6 cellular contexts compared by ENCODE assay signal in the genomic region with DNA sequence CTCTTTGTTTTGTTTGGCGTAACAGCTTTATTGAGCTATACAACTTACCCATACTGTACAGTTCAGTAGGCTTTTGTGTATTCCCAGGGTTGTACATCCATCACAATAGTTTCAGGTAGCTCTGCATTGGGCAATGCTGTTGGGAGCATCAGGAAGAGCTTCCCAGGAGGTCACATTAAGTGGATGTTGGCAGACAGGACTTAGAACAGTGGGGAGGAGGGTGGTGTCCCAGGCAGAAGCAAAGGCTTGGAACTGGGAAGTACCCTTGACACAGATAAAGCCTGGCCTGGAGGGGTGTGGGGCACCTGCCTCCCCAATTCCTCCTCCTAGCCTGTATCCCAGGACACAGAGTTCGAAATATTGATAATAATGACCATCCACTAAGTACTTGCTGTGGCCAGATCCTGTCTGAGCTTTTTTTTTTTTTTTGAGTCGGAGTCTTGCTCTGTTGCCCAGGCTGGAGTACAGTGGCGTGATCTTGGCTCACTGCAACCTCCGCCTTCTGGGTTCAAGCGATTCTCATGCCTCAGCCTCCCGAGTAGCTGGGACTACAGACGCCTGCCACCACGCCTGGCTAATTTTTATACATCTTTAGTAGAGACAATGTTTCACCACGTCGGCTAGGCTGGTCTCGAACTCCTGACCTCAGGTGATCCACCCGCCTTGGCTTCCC. TPM values are rescaled to one million over a fixed set of nuclear protein-coding genes. Genes with fewer than 3 reads are reported as not detected.
DNase-seq lines count a peak whose midpoint lies in the region; ATAC-seq, FAIRE-seq and TF ChIP-seq lines count a peak whose summit lies in the region.
"Not testable (repeated sequence)": the region's sequence is repeated elsewhere in the genome, so short reads cannot be mapped to it uniquely, and the experiment has no call there.

No MANE protein-coding gene starts in this region.

- not testable (repeated sequence) for H3K9ac ChIP-seq in GM12878 (ENCODE audit: control insufficient read depth, insufficient read depth, low read length)

- FAIRE-seq in GM12878 (lab: Jason Lieb, UNC), result not testable (repeated sequence)

- not testable (repeated sequence) for TF ChIP-seq EP300 in GM12878 (IDR thresholded peaks at IDR 0.05; ENCODE audit: borderline replicate concordance in 1 of 2, control insufficient read depth in 1 of 2, low read depth in 2 of 2, low read length in 2 of 2)

- not testable (repeated sequence) for H3K27me3 Mint-ChIP-seq in T-helper 17 cell, progenitor cell of endocrine pancreas

- not testable (repeated sequence) for BruUV-seq in GM12878 (replicated peaks; lab: Mats Ljungman, UMichigan)

- H3K27me3 ChIP-seq in GM12878 (replicated peaks in 1 of 2; ENCODE audit: control insufficient read depth in 2 of 2, insufficient read depth in 2 of 2, low read length in 1 of 2), result not testable (repeated sequence)

- peak; percentile 23 for DNase-seq in DMS 273 (lab: John Stamatoyannopoulos, UW; ENCODE audit: unreplicated experiment)
- peak; percentile 0 for DNase-seq in NCI-H2029 treated with DMSO at 0.1 percent for 48 hours (lab: John Stamatoyannopoulos, UW)
- not testable (repeated sequence) for DNase-seq in T-helper 17 cell; GM12878 (ENCODE audit: low read depth, low spot score); left ventricle myocardium superior; progenitor cell of endocrine pancreas (ENCODE audit: low spot score, unreplicated experiment)

- H3K4me3 ChIP-seq in GM12878, result peak overlapping the region; percentile 99; the same call in 1 of the 2 replicates

- not testable (repeated sequence) for H3K9me3 ChIP-seq in T-helper 17 cell (ENCODE audit: control insufficient read depth, low read length, poor library complexity, severe bottlenecking); GM12878 (replicated peaks; ENCODE audit: control insufficient read depth, insufficient read depth, low read length)

- not testable (repeated sequence) for TF ChIP-seq CTCF in GM12878 (IDR thresholded peaks at IDR 0.05 in 2 of 3, conservative IDR thresholded peaks at IDR 0.05 in 1 of 3; ENCODE audit: control insufficient read depth in 2 of 3, extremely low read depth in 1 of 3, insufficient read depth in 1 of 3, low read depth in 3 of 3, low read length in 3 of 3); progenitor cell of endocrine pancreas (IDR thresholded peaks at IDR 0.05; ENCODE audit: unreplicated experiment)

- SMC1A ChIA-PET in GM12878 (lab: Charles Lee; ENCODE audit: uncharacterized antibody, unreplicated experiment), result interaction anchor here (1.6 kb wide), 1 partner anchor 29 kb away, joined by 5 read pairs; no protein-coding TSS in a partner anchor

- POLR2A ChIA-PET in GM12878 (lab: Charles Lee), result interaction anchor here (1.5 to 2.4 kb wide), 2 partner anchors 8 to 115 kb away, joined by 5 to 6 read pairs; a partner anchor contains a TSS

- H3K79me2 ChIP-seq in GM12878 (ENCODE audit: control insufficient read depth, insufficient read depth, low read length), result not testable (repeated sequence)

- 93% methylated on average over 13 of the region's 13 CpGs for WGBS in GM12878 (ENCODE audit: insufficient coverage, insufficient replicate concordance, low lambda C conversion rate, missing lambda C conversion rate)

- intact Hi-C loops in GM12878 (cut with micrococcal nuclease; ENCODE audit: unreplicated experiment); left ventricle myocardium superior (cut with micrococcal nuclease): not testable (repeated sequence)

- TF ChIP-seq RAD21 in GM12878 (IDR thresholded peaks at IDR 0.05; ENCODE audit: insufficient read depth, low read depth, low read length), result not testable (repeated sequence)

- H3K27ac ChIP-seq in GM12878 (ENCODE audit: control insufficient read depth, insufficient read depth), result not testable (repeated sequence)

- peak overlapping the region; percentile 87 for H3K4me3 Mint-ChIP-seq in T-helper 17 cell
- H3K4me3 Mint-ChIP-seq in progenitor cell of endocrine pancreas (ENCODE audit: low read depth), result peak overlapping the region; percentile 73

- RAD21 ChIA-PET in GM12878 (lab: Charles Lee; ENCODE audit: unreplicated experiment), result not testable (repeated sequence)

- in situ Hi-C loops in GM12878 (cut with MboI), result not testable (repeated sequence)

- not testable (repeated sequence) for ATAC-seq in T-helper 17 cell, GM12878
- peak; percentile 6 for ATAC-seq in left ventricle myocardium superior

- peaks cover 16% of the 10 kb centered on the region for H3K4me1 Mint-ChIP-seq in T-helper 17 cell
- not testable (repeated sequence) for H3K4me1 Mint-ChIP-seq in progenitor cell of endocrine pancreas (ENCODE audit: low read depth)

- H3K36me3 ChIP-seq in GM12878 (ENCODE audit: control insufficient read depth in 2 of 2, insufficient read depth in 2 of 2, low read length in 1 of 2), result peaks cover 0 to 11% of the 10 kb centered on the region in 2 experiments; a peak in 2 of 4 replicates

- not testable (repeated sequence) for H3K9me3 Mint-ChIP-seq in progenitor cell of endocrine pancreas (ENCODE audit: low read depth)

- peak overlapping the region; percentile 72 for H3K4me2 ChIP-seq in GM12878 (ENCODE audit: control insufficient read depth, insufficient read depth)

- not testable (repeated sequence) for H2AFZ ChIP-seq in GM12878 (ENCODE audit: control insufficient read depth, low read depth, low read length)

- H4K20me1 ChIP-seq in GM12878 (ENCODE audit: control insufficient read depth, insufficient read depth), result not testable (repeated sequence)

- TF ChIP-seq POLR2A in GM12878 (IDR thresholded peaks at IDR 0.05; ENCODE audit: low read depth, low read length), result not testable (repeated sequence)

- H3K36me3 Mint-ChIP-seq in T-helper 17 cell (ENCODE audit: low read depth), result not testable (repeated sequence)
- H3K36me3 Mint-ChIP-seq in progenitor cell of endocrine pancreas (ENCODE audit: insufficient read depth), result peaks cover 11% of the 10 kb centered on the region

- not testable (repeated sequence) for H3K27ac Mint-ChIP-seq in T-helper 17 cell, progenitor cell of endocrine pancreas

- CTCF ChIA-PET in GM12878 (lab: Yijun Ruan, JAX), result interaction anchor here (0.8 to 1.2 kb wide), 4 partner anchors 26 to 87 kb away, joined by 3 to 4 read pairs (median 3); no protein-coding TSS in a partner anchor

- not testable (repeated sequence) for H3K4me1 ChIP-seq in GM12878 (ENCODE audit: control insufficient read depth, insufficient read depth, low read length)

RNA-seq across cellular contexts. Expression of a gene that starts 1.3 kb away (rescaled TPM):
- total RNA-seq in T-helper 17 cell (10 to 100 TPM; 71.0 to 87.9 TPM), GM12878 (2014; rRNA removed) (184 and 194 TPM in 2 replicates), GM12878 (2014; rRNA removed; fragmentation: Illumina TruSeq; extraction: Trizol) (24.1 and 32.2 TPM in 2 replicates), GM12878 (2021) (96.5 and 102 TPM in 2 replicates), left ventricle myocardium superior (41.7 TPM), progenitor cell of endocrine pancreas (57.3 and 62.5 TPM in 2 replicates)
- total RNA-seq in GM12878 (2013; cell fraction: nucleolus; rRNA removed), result 10.9 and 11.9 TPM in 2 replicates
- polyA plus RNA-seq in GM12878 (2011; ENCODE audit: low read depth), result 23.4 TPM
- polyA plus RNA-seq in GM12878 (2011; rRNA removed) (13.2 and 36.5 TPM in 2 replicates), GM12878 (2014; fragmentation: Illumina TruSeq; extraction: Trizol) (2.9 and 11.3 TPM in 2 replicates), GM12878 (2014; fragmentation: Nextera tagmentation; extraction: Ambion mirVana) (10 to 100 TPM in 1 of 2 experiments, 1 to 10 TPM in 1; 3.8 to 13.5 TPM), GM12878 (2014; rRNA removed) (155 and 163 TPM in 2 replicates), GM12878 (2016; fragmentation: Nextera tagmentation; extraction: Ambion mirVana) (100 to 1,000 TPM in 1 of 2 experiments, 10 to 100 TPM in 1; 95.9 to 115 TPM)
- 104 and 158 TPM in 2 replicates for polyA plus RNA-seq in GM12878 (2011; cell fraction: cytosol; rRNA removed)
- polyA plus RNA-seq in GM12878 (2011; cell fraction: nucleus; rRNA removed), result 60.6 and 65.1 TPM in 2 replicates
- polyA plus RNA-seq in GM12878 (2012), result 89.0 and 104 TPM in 2 replicates
- polyA minus RNA-seq in GM12878 (2011; rRNA and poly(A)+ RNA removed), result 5.5 and 32.3 TPM in 2 replicates
- polyA minus RNA-seq in GM12878 (2011; cell fraction: cytosol; rRNA and poly(A)+ RNA removed), result 34.6 and 49.3 TPM in 2 replicates
- polyA minus RNA-seq in GM12878 (2011; cell fraction: nucleus; rRNA and poly(A)+ RNA removed), result 11.5 and 15.9 TPM in 2 replicates

RNA-seq across cellular contexts. Expression of a gene that starts 12.1 kb away (rescaled TPM):
- total RNA-seq in T-helper 17 cell (1 to 10 TPM in 1 of 2 donors, not detected in 1; 9.3 TPM), GM12878 (2014; rRNA removed) (not detected in 2 replicates), GM12878 (2014; rRNA removed; fragmentation: Illumina TruSeq; extraction: Trizol) (not detected in 2 replicates), GM12878 (2021) (not detected in 2 replicates), left ventricle myocardium superior (0.32 TPM), progenitor cell of endocrine pancreas (not detected in 2 replicates)
- total RNA-seq in GM12878 (2013; cell fraction: nucleolus; rRNA removed), result not detected in 2 replicates
- polyA plus RNA-seq in GM12878 (2011; ENCODE audit: low read depth), result not detected
- polyA plus RNA-seq in GM12878 (2011; rRNA removed) (not detected in 2 replicates), GM12878 (2014; fragmentation: Illumina TruSeq; extraction: Trizol) (not detected in 2 replicates), GM12878 (2014; fragmentation: Nextera tagmentation; extraction: Ambion mirVana) (not detected), GM12878 (2014; rRNA removed) (not detected in 2 replicates), GM12878 (2016; fragmentation: Nextera tagmentation; extraction: Ambion mirVana) (not detected)
- not detected in 2 replicates for polyA plus RNA-seq in GM12878 (2011; cell fraction: cytosol; rRNA removed)
- not detected in 2 replicates for polyA plus RNA-seq in GM12878 (2011; cell fraction: nucleus; rRNA removed)
- polyA plus RNA-seq in GM12878 (2012), result not detected in 2 replicates
- polyA minus RNA-seq in GM12878 (2011; rRNA and poly(A)+ RNA removed), result not detected in 2 replicates
- polyA minus RNA-seq in GM12878 (2011; cell fraction: cytosol; rRNA and poly(A)+ RNA removed), result not detected in 2 replicates
- polyA minus RNA-seq in GM12878 (2011; cell fraction: nucleus; rRNA and poly(A)+ RNA removed), result not detected in 2 replicates

RNA-seq across cellular contexts. Expression of a gene that starts 30.0 kb away (rescaled TPM):
- total RNA-seq in T-helper 17 cell, result 100 to 1,000 TPM; 128 to 134 TPM
- total RNA-seq in GM12878 (2013; cell fraction: nucleolus; rRNA removed), result 64.3 and 68.7 TPM in 2 replicates
- total RNA-seq in GM12878 (2014; rRNA removed), result 24.1 and 27.6 TPM in 2 replicates
- total RNA-seq in GM12878 (2014; rRNA removed; fragmentation: Illumina TruSeq; extraction: Trizol), result 13.9 and 16.3 TPM in 2 replicates
- total RNA-seq in GM12878 (2021), result 90.3 and 91.6 TPM in 2 replicates
- 33.9 TPM for polyA plus RNA-seq in GM12878 (2011; ENCODE audit: low read depth)
- 15.8 and 30.3 TPM in 2 replicates for polyA plus RNA-seq in GM12878 (2011; rRNA removed)
- 33.4 and 34.8 TPM in 2 replicates for polyA plus RNA-seq in GM12878 (2011; cell fraction: cytosol; rRNA removed)
- polyA plus RNA-seq in GM12878 (2011; cell fraction: nucleus; rRNA removed), result 88.1 and 100 TPM in 2 replicates
- polyA plus RNA-seq in GM12878 (2012), result 59.8 and 65.6 TPM in 2 replicates
- 43.0 and 58.7 TPM in 2 replicates for polyA plus RNA-seq in GM12878 (2014; fragmentation: Illumina TruSeq; extraction: Trizol)
- 1 to 10 TPM; 1.8 to 5.0 TPM for polyA plus RNA-seq in GM12878 (2014; fragmentation: Nextera tagmentation; extraction: Ambion mirVana)
- polyA plus RNA-seq in GM12878 (2014; rRNA removed), result 40.6 and 49.2 TPM in 2 replicates
- 10 to 100 TPM; 57.9 to 62.3 TPM for polyA plus RNA-seq in GM12878 (2016; fragmentation: Nextera tagmentation; extraction: Ambion mirVana)
- polyA minus RNA-seq in GM12878 (2011; rRNA and poly(A)+ RNA removed), result 17.7 and 33.5 TPM in 2 replicates
- polyA minus RNA-seq in GM12878 (2011; cell fraction: cytosol; rRNA and poly(A)+ RNA removed), result 18.4 and 22.6 TPM in 2 replicates
- polyA minus RNA-seq in GM12878 (2011; cell fraction: nucleus; rRNA and poly(A)+ RNA removed), result 10.5 and 18.7 TPM in 2 replicates
- 76.6 TPM for total RNA-seq in left ventricle myocardium superior
- total RNA-seq in progenitor cell of endocrine pancreas, result 155 and 164 TPM in 2 replicates

RNA-seq across cellular contexts. Expression of a gene that starts 33.8 kb away (rescaled TPM):
- 10 to 100 TPM; 46.4 to 58.2 TPM for total RNA-seq in T-helper 17 cell
- total RNA-seq in GM12878 (2013; cell fraction: nucleolus; rRNA removed), result 116 TPM in 2 replicates
- total RNA-seq in GM12878 (2014; rRNA removed), result 127 and 141 TPM in 2 replicates
- total RNA-seq in GM12878 (2014; rRNA removed; fragmentation: Illumina TruSeq; extraction: Trizol), result 45.8 and 57.9 TPM in 2 replicates
- total RNA-seq in GM12878 (2021), result 99.5 and 106 TPM in 2 replicates
- 19.0 TPM for polyA plus RNA-seq in GM12878 (2011; ENCODE audit: low read depth)
- polyA plus RNA-seq in GM12878 (2011; rRNA removed), result 54.8 and 98.8 TPM in 2 replicates
- 104 and 167 TPM in 2 replicates for polyA plus RNA-seq in GM12878 (2011; cell fraction: cytosol; rRNA removed)
- 214 and 242 TPM in 2 replicates for polyA plus RNA-seq in GM12878 (2011; cell fraction: nucleus; rRNA removed)
- polyA plus RNA-seq in GM12878 (2012), result 37.4 and 47.3 TPM in 2 replicates
- polyA plus RNA-seq in GM12878 (2014; fragmentation: Illumina TruSeq; extraction: Trizol), result 34.3 and 59.9 TPM in 2 replicates
- polyA plus RNA-seq in GM12878 (2014; fragmentation: Nextera tagmentation; extraction: Ambion mirVana), result 1 to 10 TPM; 2.1 to 7.0 TPM
- 107 and 125 TPM in 2 replicates for polyA plus RNA-seq in GM12878 (2014; rRNA removed)
- polyA plus RNA-seq in GM12878 (2016; fragmentation: Nextera tagmentation; extraction: Ambion mirVana), result 100 to 1,000 TPM; 114 to 131 TPM
- polyA minus RNA-seq in GM12878 (2011; rRNA and poly(A)+ RNA removed), result 67.9 and 113 TPM in 2 replicates
- 32.5 and 41.4 TPM in 2 replicates for polyA minus RNA-seq in GM12878 (2011; cell fraction: cytosol; rRNA and poly(A)+ RNA removed)
- polyA minus RNA-seq in GM12878 (2011; cell fraction: nucleus; rRNA and poly(A)+ RNA removed), result 42.6 and 74.1 TPM in 2 replicates
- total RNA-seq in left ventricle myocardium superior, result 157 TPM
- 60.4 and 61.5 TPM in 2 replicates for total RNA-seq in progenitor cell of endocrine pancreas

RNA-seq across cellular contexts. Expression of a gene that starts 41.8 kb away (rescaled TPM):
- 1 to 10 TPM; 1.3 to 2.2 TPM for total RNA-seq in T-helper 17 cell
- total RNA-seq in GM12878 (2013; cell fraction: nucleolus; rRNA removed), result 22.4 and 23.7 TPM in 2 replicates
- 0.06 TPM in 1 of 2 replicates, not detected in the other for total RNA-seq in GM12878 (2014; rRNA removed)
- total RNA-seq in GM12878 (2014; rRNA removed; fragmentation: Illumina TruSeq; extraction: Trizol), result not detected in 2 replicates
- total RNA-seq in GM12878 (2021), result 0.21 and 0.67 TPM in 2 replicates
- not detected for polyA plus RNA-seq in GM12878 (2011; ENCODE audit: low read depth)
- 0.06 and 0.19 TPM in 2 replicates for polyA plus RNA-seq in GM12878 (2011; rRNA removed)
- polyA plus RNA-seq in GM12878 (2011; cell fraction: cytosol; rRNA removed), result 0.04 and 0.10 TPM in 2 replicates
- 0.80 and 1.3 TPM in 2 replicates for polyA plus RNA-seq in GM12878 (2011; cell fraction: nucleus; rRNA removed)
- 0.52 and 0.89 TPM in 2 replicates for polyA plus RNA-seq in GM12878 (2012)
- 0.07 TPM in 1 of 2 replicates, not detected in the other for polyA plus RNA-seq in GM12878 (2014; fragmentation: Illumina TruSeq; extraction: Trizol)
- polyA plus RNA-seq in GM12878 (2014; fragmentation: Nextera tagmentation; extraction: Ambion mirVana), result not detected
- 0.18 and 0.29 TPM in 2 replicates for polyA plus RNA-seq in GM12878 (2014; rRNA removed)
- under 1 TPM; 0.09 to 0.28 TPM for polyA plus RNA-seq in GM12878 (2016; fragmentation: Nextera tagmentation; extraction: Ambion mirVana)
- 0.62 and 1.2 TPM in 2 replicates for polyA minus RNA-seq in GM12878 (2011; rRNA and poly(A)+ RNA removed)
- not detected in 2 replicates for polyA minus RNA-seq in GM12878 (2011; cell fraction: cytosol; rRNA and poly(A)+ RNA removed)
- polyA minus RNA-seq in GM12878 (2011; cell fraction: nucleus; rRNA and poly(A)+ RNA removed), result 0.48 and 1.6 TPM in 2 replicates
- total RNA-seq in left ventricle myocardium superior, result 5.4 TPM
- 34.1 and 38.0 TPM in 2 replicates for total RNA-seq in progenitor cell of endocrine pancreas
